In genomic region chr10:114405011-114405350, GRCh38 we compare ENCODE assay signal across 11 cellular contexts. TPM values are rescaled to one million over a fixed set of nuclear protein-coding genes. Genes with fewer than 3 reads are reported as not detected.
DNase-seq lines count a peak whose midpoint lies in the region; ATAC-seq, FAIRE-seq and TF ChIP-seq lines count a peak whose summit lies in the region.
"Had no signal": no experiment of that assay in that cellular context is flagged by ENCODE, and none has a peak within 500 bp of the region (broad histone marks: within the 10 kb centered on the region; RNA-seq: fewer than 3 reads in every experiment).

No MANE protein-coding gene starts in this region.

- DNase-seq in GM23338 (ENCODE audit: low spot score) (no peak), GM12878 (ENCODE audit: low read depth, low spot score) (no peak), iPS-NIHi7 (ENCODE audit: extremely low spot score) (peak; percentile 29), sigmoid colon (no peak), cerebellar cortex (ENCODE audit: low spot score) (no peak), globus pallidus (ENCODE audit: low spot score) (no peak), RPMI8226 (no peak), DMS53 treated with DMSO at 0.1 percent for 48 hours (lab: John Stamatoyannopoulos, UW; ENCODE audit: unreplicated experiment) (no peak)
- DNase-seq: activated CD4-positive, alpha-beta T cell treated with anti-CD3 and anti-CD28 coated beads for 4 hours; CD8-positive, alpha-beta T cell had no signal

- TF ChIP-seq EP300 in GM12878 (IDR thresholded peaks at IDR 0.05; ENCODE audit: borderline replicate concordance in 1 of 2, control insufficient read depth in 1 of 2, low read depth in 2 of 2, low read length in 2 of 2), result no peak
- no peak for TF ChIP-seq EP300 in sigmoid colon (IDR thresholded peaks at IDR 0.05)

- H3K4me1 ChIP-seq in GM23338 (ENCODE audit: insufficient read depth), result peaks cover 33% of the 10 kb centered on the region
- H3K4me1 ChIP-seq in GM12878 (ENCODE audit: control insufficient read depth, insufficient read depth, low read length), result peaks cover 8% of the 10 kb centered on the region
- peaks cover 0 to 53% (median 45%) of the 10 kb centered on the region in 4 donors for H3K4me1 ChIP-seq in sigmoid colon

- H3K27ac Mint-ChIP-seq in GM23338, result no peak overlapping the region
- H3K27ac Mint-ChIP-seq: activated naive CD4-positive, alpha-beta T cell treated with anti-CD3 and anti-CD28 coated beads, Interleukin-2, amount 50 U/mL, for 24 hours; CD8-positive, alpha-beta T cell had no signal

- no peak for FAIRE-seq in GM12878 (lab: Jason Lieb, UNC)

- RAD21 ChIA-PET in GM12878 (lab: Charles Lee; ENCODE audit: unreplicated experiment), result no interaction called here

- BruUV-seq in GM12878 (replicated peaks; lab: Mats Ljungman, UMichigan), result no TSS peak

- no peaks in the 10 kb centered on the region; the same call in 2 of the 3 replicates for H3K9me3 Mint-ChIP-seq in GM23338
- H3K9me3 Mint-ChIP-seq: activated naive CD4-positive, alpha-beta T cell treated with anti-CD3 and anti-CD28 coated beads, Interleukin-2, amount 50 U/mL, for 24 hours had no signal

- peaks cover 50% of the 10 kb centered on the region for H3K4me1 Mint-ChIP-seq in GM23338

- peaks cover 46% of the 10 kb centered on the region for H3K27me3 Mint-ChIP-seq in GM23338 (ENCODE audit: insufficient read depth, low read depth, poor library complexity)

- in situ Hi-C loops in GM12878 (cut with MboI), result no loop called here

- no peaks in the 10 kb centered on the region for H3K9me3 ChIP-seq in GM12878 (replicated peaks; ENCODE audit: control insufficient read depth, insufficient read depth, low read length)
- no peaks in the 10 kb centered on the region for H3K9me3 ChIP-seq in sigmoid colon

- SMC1A ChIA-PET in GM12878 (lab: Charles Lee; ENCODE audit: uncharacterized antibody, unreplicated experiment), result no interaction called here

- peaks cover 52% of the 10 kb centered on the region for H3K27me3 ChIP-seq in GM23338 (ENCODE audit: insufficient read depth)
- peaks cover 5 to 7% of the 10 kb centered on the region in 2 experiments; a peak in 3 of 4 replicates for H3K27me3 ChIP-seq in GM12878 (replicated peaks in 1 of 2; ENCODE audit: control insufficient read depth in 2 of 2, insufficient read depth in 2 of 2, low read length in 1 of 2)
- peaks cover 0 to 13% (median 5%) of the 10 kb centered on the region in 3 donors for H3K27me3 ChIP-seq in sigmoid colon

- H3K36me3 ChIP-seq in GM23338 (ENCODE audit: insufficient read depth) (no peaks in the 10 kb centered on the region), GM12878 (ENCODE audit: control insufficient read depth in 2 of 2, insufficient read depth in 2 of 2, low read length in 1 of 2) (no peaks in the 10 kb centered on the region), sigmoid colon (no peaks in the 10 kb centered on the region)

- no peaks in the 10 kb centered on the region for H4K20me1 ChIP-seq in GM23338 (replicated peaks; ENCODE audit: insufficient read depth)
- no peaks in the 10 kb centered on the region for H4K20me1 ChIP-seq in GM12878 (ENCODE audit: control insufficient read depth, insufficient read depth)

- intact Hi-C loops in GM12878 (cut with micrococcal nuclease; ENCODE audit: unreplicated experiment), result no loop called here
- intact Hi-C loops in sigmoid colon (cut with DNase I), result loop anchor here (2.0 kb wide), 1 partner anchor 100 kb away; no protein-coding TSS in a partner anchor

- H3K36me3 Mint-ChIP-seq in GM23338 (ENCODE audit: low read depth), result no peaks in the 10 kb centered on the region; the same call in 2 of the 3 replicates
- H3K36me3 Mint-ChIP-seq: activated naive CD4-positive, alpha-beta T cell treated with anti-CD3 and anti-CD28 coated beads, Interleukin-2, amount 50 U/mL, for 24 hours; CD8-positive, alpha-beta T cell had no signal

- no peaks in the 10 kb centered on the region for H3K9me2 ChIP-seq in GM23338 (ENCODE audit: insufficient read depth)

- H3K27ac ChIP-seq in GM23338 (ENCODE audit: low read depth), result no peak overlapping the region
- no peak overlapping the region for H3K27ac ChIP-seq in GM12878 (ENCODE audit: control insufficient read depth, insufficient read depth)
- peak overlapping the region; percentile 71 to 78 (median 73) for H3K27ac ChIP-seq in sigmoid colon

- H3K4me2 ChIP-seq in GM23338, result peak overlapping the region; percentile 91
- no peak overlapping the region for H3K4me2 ChIP-seq in GM12878 (ENCODE audit: control insufficient read depth, insufficient read depth)

- H3K4me3 ChIP-seq in GM23338, result peak overlapping the region; percentile 90
- H3K4me3 ChIP-seq in GM12878, result peak overlapping the region; percentile 16; the same call in 1 of the 2 replicates
- H3K4me3 ChIP-seq in sigmoid colon, result peak overlapping the region; percentile 46 to 62 (median 53)

- TF ChIP-seq POLR2A in GM12878 (IDR thresholded peaks at IDR 0.05; ENCODE audit: low read depth, low read length) (no peak), sigmoid colon (IDR thresholded peaks at IDR 0.05) (no peak)

- TF ChIP-seq RAD21 in GM12878 (IDR thresholded peaks at IDR 0.05; ENCODE audit: insufficient read depth, low read depth, low read length), result no peak

- CTCF ChIA-PET in GM12878 (lab: Yijun Ruan, JAX), result no interaction called here

- no peaks in the 10 kb centered on the region for H3F3A ChIP-seq in GM23338 (replicated peaks; ENCODE audit: low read depth)

- TF ChIP-seq CTCF in GM23338 (conservative IDR thresholded peaks at IDR 0.05; ENCODE audit: low read depth in 2 of 2), result no peak
- TF ChIP-seq CTCF in GM12878 (IDR thresholded peaks at IDR 0.05 in 2 of 3, conservative IDR thresholded peaks at IDR 0.05 in 1 of 3; ENCODE audit: control insufficient read depth in 2 of 3, extremely low read depth in 1 of 3, insufficient read depth in 1 of 3, low read depth in 3 of 3, low read length in 3 of 3), result no peak
- TF ChIP-seq CTCF in sigmoid colon (IDR thresholded peaks at IDR 0.05), result no peak

- peak overlapping the region; percentile 99 for H2AFZ ChIP-seq in GM23338
- no peak overlapping the region for H2AFZ ChIP-seq in GM12878 (ENCODE audit: control insufficient read depth, low read depth, low read length)

- H3K9ac ChIP-seq in GM12878 (ENCODE audit: control insufficient read depth, insufficient read depth, low read length), result no peak overlapping the region

- H3K4me3 Mint-ChIP-seq in GM23338, result peak overlapping the region; percentile 82

- 66% methylated on average over 16 of the region's 16 CpGs for WGBS in GM12878 (ENCODE audit: insufficient coverage, insufficient replicate concordance, low lambda C conversion rate, missing lambda C conversion rate)
- 14 to 31% methylated on average over 16 of the region's 16 CpGs for WGBS in sigmoid colon, 2 donors

- ATAC-seq in GM23338 (peak; percentile 20), GM12878 (no peak)
- ATAC-seq: CD8-positive, alpha-beta T cell had no signal

- no peaks in the 10 kb centered on the region for H3K79me2 ChIP-seq in GM23338 (replicated peaks; ENCODE audit: insufficient read depth)
- no peaks in the 10 kb centered on the region for H3K79me2 ChIP-seq in GM12878 (ENCODE audit: control insufficient read depth, insufficient read depth, low read length)

- POLR2A ChIA-PET in GM12878 (lab: Charles Lee), result no interaction called here

TF ChIP-seq in GM23338, 12 proteins besides CTCF, POLR2A, EP300 and RAD21 (continues in another document):
- TF ChIP-seq, protein P1, sequence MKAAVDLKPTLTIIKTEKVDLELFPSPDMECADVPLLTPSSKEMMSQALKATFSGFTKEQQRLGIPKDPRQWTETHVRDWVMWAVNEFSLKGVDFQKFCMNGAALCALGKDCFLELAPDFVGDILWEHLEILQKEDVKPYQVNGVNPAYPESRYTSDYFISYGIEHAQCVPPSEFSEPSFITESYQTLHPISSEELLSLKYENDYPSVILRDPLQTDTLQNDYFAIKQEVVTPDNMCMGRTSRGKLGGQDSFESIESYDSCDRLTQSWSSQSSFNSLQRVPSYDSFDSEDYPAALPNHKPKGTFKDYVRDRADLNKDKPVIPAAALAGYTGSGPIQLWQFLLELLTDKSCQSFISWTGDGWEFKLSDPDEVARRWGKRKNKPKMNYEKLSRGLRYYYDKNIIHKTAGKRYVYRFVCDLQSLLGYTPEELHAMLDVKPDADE (IDR thresholded peaks at IDR 0.05), result no peak

TF ChIP-seq in GM12878, 131 proteins besides CTCF, POLR2A, EP300 and RAD21 (continues in another document):
- TF ChIP-seq FOS (IDR thresholded peaks at IDR 0.05; ENCODE audit: borderline replicate concordance, extremely low read depth, insufficient read length) (no peak), ZZZ3 (IDR thresholded peaks at IDR 0.05; ENCODE audit: control insufficient read depth, insufficient read length, low read depth) (no peak), USF2 (IDR thresholded peaks at IDR 0.05; ENCODE audit: borderline replicate concordance, low read depth, low read length) (no peak), GATAD2B (conservative IDR thresholded peaks at IDR 0.05; ENCODE audit: low read depth) (no peak)

RNA-seq across cellular contexts. Expression of gene AFAP1L2, which starts 0.7 kb away (rescaled TPM):
- 6.5 and 7.3 TPM in 2 replicates for total RNA-seq in GM23338 (2014; rRNA removed; shearing (Covaris generic))
- polyA plus RNA-seq in GM23338 (2016; fragmentation: Nextera tagmentation; extraction: Ambion mirVana) (2.3 TPM in 2 replicates), GM12878 (2011; rRNA removed) (2.7 and 4.0 TPM in 2 replicates), GM12878 (2014; fragmentation: Illumina TruSeq; extraction: Trizol) (0.32 and 0.43 TPM in 2 replicates), GM12878 (2014; fragmentation: Nextera tagmentation; extraction: Ambion mirVana) (under 1 TPM; 0.03 to 0.07 TPM), GM12878 (2014; rRNA removed) (0.41 and 0.76 TPM in 2 replicates), GM12878 (2016; fragmentation: Nextera tagmentation; extraction: Ambion mirVana) (under 1 TPM; 0.31 to 0.37 TPM), sigmoid colon (1 to 10 TPM; 2.5 to 7.9 (median 4.8) TPM)
- total RNA-seq in GM12878 (2013; cell fraction: nucleolus; rRNA removed), result 1.2 and 1.5 TPM in 2 replicates
- total RNA-seq in GM12878 (2014; rRNA removed) (0.71 and 1.1 TPM in 2 replicates), GM12878 (2014; rRNA removed; fragmentation: Illumina TruSeq; extraction: Trizol) (0.27 and 0.32 TPM in 2 replicates), GM12878 (2021) (0.37 and 0.49 TPM in 2 replicates), sigmoid colon (10 to 100 TPM in 3 of 4 donors, 1 to 10 TPM in 1; 7.6 to 26.0 (median 19.1) TPM)
- 2.0 TPM for polyA plus RNA-seq in GM12878 (2011; ENCODE audit: low read depth)
- 5.0 and 5.3 TPM in 2 replicates for polyA plus RNA-seq in GM12878 (2011; cell fraction: cytosol; rRNA removed)
- polyA plus RNA-seq in GM12878 (2011; cell fraction: nucleus; rRNA removed), result 10.6 and 13.4 TPM in 2 replicates
- polyA plus RNA-seq in GM12878 (2012), result 3.0 and 3.2 TPM in 2 replicates
- 3.6 and 8.2 TPM in 2 replicates for polyA minus RNA-seq in GM12878 (2011; rRNA and poly(A)+ RNA removed)
- polyA minus RNA-seq in GM12878 (2011; cell fraction: cytosol; rRNA and poly(A)+ RNA removed), result 3.6 and 4.4 TPM in 2 replicates
- polyA minus RNA-seq in GM12878 (2011; cell fraction: nucleus; rRNA and poly(A)+ RNA removed), result 2.7 and 5.7 TPM in 2 replicates

Comparison
In these comparisons a context has a peak if more than half of its experiments do, and no peak if none do; other contexts are left out.
1. H3K27ac ChIP-seq: peak in sigmoid colon (4 of 4); none in GM23338 (single experiment) and GM12878 (single experiment).
2. H3K4me3 ChIP-seq: peak in every context shown above with its lines; median percentile 90 in GM23338; 53 in sigmoid colon; 16 in GM12878.